In the genomic region with DNA sequence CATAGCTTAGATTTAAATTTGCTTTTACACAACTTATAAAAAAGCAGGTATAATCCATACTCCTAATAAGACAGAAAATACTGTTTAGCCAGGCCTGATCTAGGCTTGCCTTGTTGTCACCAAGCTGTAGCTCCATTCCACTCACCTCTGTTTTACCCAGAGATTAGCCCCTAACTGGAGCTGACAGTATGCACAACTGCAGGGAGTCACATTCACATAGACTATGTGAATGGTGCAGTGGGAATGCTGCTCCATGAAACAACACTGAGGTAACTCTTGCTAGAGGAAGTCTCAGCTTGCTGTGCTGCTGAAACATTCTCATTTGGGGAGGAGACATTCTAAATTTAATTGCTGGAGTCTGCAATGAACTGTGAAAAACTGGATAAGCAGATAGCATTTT, we compare ENCODE assay signal across 14 cellular contexts.
"Had no signal": no experiment of that assay in that cellular context is flagged by ENCODE, and none has a peak within 500 bp of the region (broad histone marks: within the 10 kb centered on the region; RNA-seq: fewer than 3 reads in every experiment).

No MANE protein-coding gene starts in this region.

- H3K27me3 ChIP-seq: body of pancreas had no signal

- H3K4me3 Mint-ChIP-seq: activated CD4-positive, alpha-beta T cell treated with anti-CD3 and anti-CD28 coated beads, Interleukin-2, amount 10 ng/mL, durations not matched to agents 24 days and 14 days; central memory CD8-positive, alpha-beta T cell; nephron progenitor cell; stimulated activated naive CD8-positive, alpha-beta T cell treated with anti-CD3 and anti-CD28 coated beads, Interleukin-15, Interleukin-2, amounts not matched to agents 100 ng/mL and 50 ng/mL, for 24 hours; T-helper 1 cell treated with Interleukin-12 subunit alpha and Interleukin-12 subunit beta and Interleukin-4 antibody, amounts not matched to agents 30 μg/mL and 1 μg/mL, for 36 hours had no signal

- DNase-seq: activated CD4-positive, alpha-beta T cell treated with anti-CD3 and anti-CD28 coated beads, Interleukin-2, amount 10 ng/mL, durations not matched to agents 24 days and 14 days; activated naive CD4-positive, alpha-beta T cell treated with anti-CD3 and anti-CD28 coated beads, Interleukin-2, amount 50 U/mL, for 16 hours; body of pancreas; cortex of kidney; effector memory CD4-positive, alpha-beta T cell; hippocampal formation; left ventricle myocardium superior; nephron progenitor cell; stimulated activated CD4-positive, alpha-beta T cell treated with anti-CD3 and anti-CD28 coated beads, Interleukin-4, amount 100 ng/mL, for 1 hour; stimulated activated CD8-positive, alpha-beta memory T cell treated with anti-CD3 and anti-CD28 coated beads, Interleukin-4, amount 100 ng/mL, for 48 hours had no signal

- H3K9me3 Mint-ChIP-seq: activated CD4-positive, alpha-beta T cell treated with anti-CD3 and anti-CD28 coated beads, Interleukin-2, amount 10 ng/mL, durations not matched to agents 24 days and 14 days; activated T-helper 2 cell treated with anti-CD3 and anti-CD28 coated beads, Interferon-gamma antibody, Interleukin-2, Interleukin-4, amounts not matched to agents 10 μg/mL and 5 μg/mL and 100 μg/mL, durations not matched to agents 14 hours and 24 hours and 36 hours; T-helper 1 cell treated with Interleukin-12 subunit alpha and Interleukin-12 subunit beta and Interleukin-4 antibody, amounts not matched to agents 30 μg/mL and 1 μg/mL, for 36 hours had no signal

- ATAC-seq: body of pancreas, left ventricle myocardium superior had no signal

- H3K27ac ChIP-seq: body of pancreas had no signal

- H3K27me3 Mint-ChIP-seq: central memory CD8-positive, alpha-beta T cell had no signal

- H3K4me1 Mint-ChIP-seq: activated CD4-positive, alpha-beta T cell treated with anti-CD3 and anti-CD28 coated beads, Interleukin-2, amount 10 ng/mL, durations not matched to agents 24 days and 14 days; central memory CD8-positive, alpha-beta T cell; nephron progenitor cell had no signal

- H3K9me3 ChIP-seq: body of pancreas had no signal

- H3K4me3 ChIP-seq: body of pancreas had no signal

- H3K4me1 ChIP-seq: body of pancreas had no signal

- H3K27ac Mint-ChIP-seq: activated CD4-positive, alpha-beta T cell treated with anti-CD3 and anti-CD28 coated beads, Interleukin-2, amount 10 ng/mL, durations not matched to agents 24 days and 14 days; activated T-helper 2 cell treated with anti-CD3 and anti-CD28 coated beads, Interferon-gamma antibody, Interleukin-2, Interleukin-4, amounts not matched to agents 10 μg/mL and 5 μg/mL and 100 μg/mL, durations not matched to agents 14 hours and 24 hours and 36 hours; nephron progenitor cell; stimulated activated naive CD8-positive, alpha-beta T cell treated with anti-CD3 and anti-CD28 coated beads, Interleukin-15, Interleukin-2, amounts not matched to agents 100 ng/mL and 50 ng/mL, for 24 hours; T-helper 1 cell treated with Interleukin-12 subunit alpha and Interleukin-12 subunit beta and Interleukin-4 antibody, amounts not matched to agents 30 μg/mL and 1 μg/mL, for 36 hours had no signal
